1 cellular context compared by ENCODE assay signal in genomic region chr1:1183833-1184775, GRCh38.
A peak's percentile ranks its signal among the peaks of the same experiment; 100 is the strongest.
TF ChIP-seq lines count a peak whose summit lies in the region.

No MANE protein-coding gene starts in this region.

TF ChIP-seq in K562, 482 proteins besides CTCF, POLR2A, EP300 and RAD21:
- no peak for TF ChIP-seq EZH2 (IDR thresholded peaks at IDR 0.05; ENCODE audit: borderline replicate concordance, low read depth, low read length)
- TF ChIP-seq GABPB1 (CRISPR knock-in tag; IDR thresholded peaks at IDR 0.05), result 0 out of 2 replicates have a peak, but pooled peaks have one; percentile 8
